Comparison of ENCODE assay signal across 1 cellular context in the genomic region with DNA sequence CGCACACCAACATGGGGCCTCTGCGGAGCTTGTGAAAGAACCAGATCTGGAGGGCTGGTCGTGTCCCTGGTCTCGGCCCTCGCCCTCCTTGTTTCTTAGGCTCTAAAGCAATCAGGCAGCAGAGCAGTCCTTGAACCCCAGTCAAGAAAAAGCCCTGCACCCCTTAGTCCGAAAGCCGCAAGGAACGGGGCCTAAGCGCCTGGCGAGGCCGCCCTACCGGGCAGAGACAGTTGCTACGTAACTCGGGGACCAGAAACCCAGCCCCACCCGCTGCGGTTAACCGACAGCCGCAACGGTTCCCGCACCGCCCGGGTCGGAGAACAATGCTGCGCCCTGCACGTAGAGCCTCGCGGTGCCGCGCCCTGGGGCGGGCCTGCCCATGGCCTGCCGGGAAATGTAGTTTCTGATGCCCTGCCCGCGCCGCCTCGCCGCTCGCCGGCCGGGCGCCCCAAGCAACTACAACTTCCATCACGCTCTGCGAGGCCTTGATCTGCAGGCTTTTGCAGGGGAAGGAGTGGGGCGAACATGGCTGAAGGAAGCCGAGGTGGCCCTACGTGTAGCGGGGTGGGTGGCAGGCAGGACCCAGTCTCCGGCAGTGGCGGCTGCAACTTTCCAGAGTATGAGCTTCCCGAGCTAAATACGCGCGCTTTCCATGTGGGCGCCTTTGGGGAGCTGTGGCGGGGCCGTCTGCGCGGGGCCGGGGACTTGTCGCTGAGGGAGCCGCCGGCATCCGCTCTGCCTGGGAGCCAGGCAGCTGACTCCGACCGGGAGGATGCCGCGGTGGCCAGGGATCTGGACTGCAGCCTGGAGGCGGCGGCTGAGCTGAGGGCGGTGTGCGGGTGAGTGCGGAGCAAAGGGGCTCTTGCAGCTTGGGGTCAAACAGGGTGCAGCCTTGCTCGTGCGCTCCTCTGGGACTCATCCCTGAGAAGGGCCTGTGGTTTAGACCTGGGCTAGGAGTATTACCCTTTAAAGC.
TF ChIP-seq lines count a peak whose summit lies in the region.

Gene SNAPC3 (plus strand): TSS at position 522 of the 973 bp plus-strand sequence. CDS start 4 bp downstream, at position 526.

TF ChIP-seq in HepG2, 621 proteins besides CTCF, POLR2A, EP300 and RAD21 (continued from another document and continues in another):
- TF ChIP-seq THAP8 (CRISPR knock-in tag; IDR thresholded peaks at IDR 0.05; ENCODE audit: borderline replicate concordance) (no peak), ATF1 (CRISPR knock-in tag; IDR thresholded peaks at IDR 0.05) (peak; percentile 76), DNMT1 (CRISPR knock-in tag; IDR thresholded peaks at IDR 0.05) (no peak), ZNF275 (CRISPR knock-in tag; IDR thresholded peaks at IDR 0.05; ENCODE audit: borderline replicate concordance) (0 out of 2 replicates have a peak, but pooled peaks have one; percentile 36), CHD4 (IDR thresholded peaks at IDR 0.05; ENCODE audit: borderline replicate concordance, low read length) (no peak), ZBTB49 (CRISPR knock-in tag; IDR thresholded peaks at IDR 0.05; ENCODE audit: borderline replicate concordance) (no peak), ZFP90 (CRISPR knock-in tag; IDR thresholded peaks at IDR 0.05; ENCODE audit: borderline replicate concordance) (peak; percentile 87; the same call in 1 of the 2 replicates), SMAD1 (CRISPR knock-in tag; IDR thresholded peaks at IDR 0.05; ENCODE audit: borderline replicate concordance, low read depth) (no peak; the same call in 1 of the 2 replicates), RAD51 (IDR thresholded peaks at IDR 0.05; ENCODE audit: borderline replicate concordance) (no peak), EZH2 (conservative IDR thresholded peaks at IDR 0.05; ENCODE audit: low read depth, low read length) (no peak), YY1 (IDR thresholded peaks at IDR 0.05; ENCODE audit: insufficient read depth, insufficient replicate concordance, low read depth, low read length) (peak; percentile 91), ZNF138 (CRISPR knock-in tag; IDR thresholded peaks at IDR 0.05; ENCODE audit: low read depth) (peak; percentile 73; the same call in 1 of the 2 replicates), ZBTB8A (CRISPR knock-in tag; IDR thresholded peaks at IDR 0.05; ENCODE audit: borderline replicate concordance, low read depth) (peak; percentile 86; the same call in 1 of the 2 replicates), KLF11 (CRISPR knock-in tag; IDR thresholded peaks at IDR 0.05) (no peak; the same call in 1 of the 2 replicates), MLLT10 (CRISPR knock-in tag; IDR thresholded peaks at IDR 0.05) (no peak), PAWR (CRISPR knock-in tag; IDR thresholded peaks at IDR 0.05; ENCODE audit: borderline replicate concordance) (0 out of 2 replicates have a peak, but pooled peaks have one; percentile 55), TAF1 (CRISPR knock-in tag; IDR thresholded peaks at IDR 0.05) (peak; percentile 94), ZNF678 (CRISPR knock-in tag; IDR thresholded peaks at IDR 0.05) (peak; percentile 55; the same call in 1 of the 2 replicates), RFX5 (IDR thresholded peaks at IDR 0.05; ENCODE audit: low read depth, low read length) (peak; percentile 51; the same call in 1 of the 2 replicates), ZNF672 (CRISPR knock-in tag; IDR thresholded peaks at IDR 0.05) (no peak), ZBTB43 (CRISPR knock-in tag; conservative IDR thresholded peaks at IDR 0.05) (0 out of 2 replicates have a peak, but pooled peaks have one; percentile 15), SP2 (CRISPR knock-in tag; IDR thresholded peaks at IDR 0.05) (no peak), NR3C1 (CRISPR knock-in tag; IDR thresholded peaks at IDR 0.05) (no peak), GZF1 (CRISPR knock-in tag; IDR thresholded peaks at IDR 0.05) (0 out of 2 replicates have a peak, but pooled peaks have one; percentile 61), ZNF772 (CRISPR knock-in tag; IDR thresholded peaks at IDR 0.05) (peak; percentile 89), AKNA (CRISPR knock-in tag; IDR thresholded peaks at IDR 0.05; ENCODE audit: borderline replicate concordance) (no peak)
- TF ChIP-seq, protein P1, sequence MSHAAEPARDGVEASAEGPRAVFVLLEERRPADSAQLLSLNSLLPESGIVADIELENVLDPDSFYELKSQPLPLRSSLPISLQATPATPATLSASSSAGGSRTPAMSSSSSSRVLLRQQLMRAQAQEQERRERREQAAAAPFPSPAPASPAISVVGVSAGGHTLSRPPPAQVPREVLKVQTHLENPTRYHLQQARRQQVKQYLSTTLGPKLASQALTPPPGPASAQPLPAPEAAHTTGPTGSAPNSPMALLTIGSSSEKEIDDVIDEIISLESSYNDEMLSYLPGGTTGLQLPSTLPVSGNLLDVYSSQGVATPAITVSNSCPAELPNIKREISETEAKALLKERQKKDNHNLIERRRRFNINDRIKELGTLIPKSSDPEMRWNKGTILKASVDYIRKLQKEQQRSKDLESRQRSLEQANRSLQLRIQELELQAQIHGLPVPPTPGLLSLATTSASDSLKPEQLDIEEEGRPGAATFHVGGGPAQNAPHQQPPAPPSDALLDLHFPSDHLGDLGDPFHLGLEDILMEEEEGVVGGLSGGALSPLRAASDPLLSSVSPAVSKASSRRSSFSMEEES (CRISPR knock-in tag; IDR thresholded peaks at IDR 0.05) = peak; percentile 42; the same call in 1 of the 2 replicates
- TF ChIP-seq, protein P2, sequence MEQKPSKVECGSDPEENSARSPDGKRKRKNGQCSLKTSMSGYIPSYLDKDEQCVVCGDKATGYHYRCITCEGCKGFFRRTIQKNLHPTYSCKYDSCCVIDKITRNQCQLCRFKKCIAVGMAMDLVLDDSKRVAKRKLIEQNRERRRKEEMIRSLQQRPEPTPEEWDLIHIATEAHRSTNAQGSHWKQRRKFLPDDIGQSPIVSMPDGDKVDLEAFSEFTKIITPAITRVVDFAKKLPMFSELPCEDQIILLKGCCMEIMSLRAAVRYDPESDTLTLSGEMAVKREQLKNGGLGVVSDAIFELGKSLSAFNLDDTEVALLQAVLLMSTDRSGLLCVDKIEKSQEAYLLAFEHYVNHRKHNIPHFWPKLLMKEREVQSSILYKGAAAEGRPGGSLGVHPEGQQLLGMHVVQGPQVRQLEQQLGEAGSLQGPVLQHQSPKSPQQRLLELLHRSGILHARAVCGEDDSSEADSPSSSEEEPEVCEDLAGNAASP (CRISPR knock-in tag; IDR thresholded peaks at IDR 0.05; ENCODE audit: borderline replicate concordance) = peak; percentile 67; the same call in 1 of the 2 replicates
- TF ChIP-seq, protein P3, sequence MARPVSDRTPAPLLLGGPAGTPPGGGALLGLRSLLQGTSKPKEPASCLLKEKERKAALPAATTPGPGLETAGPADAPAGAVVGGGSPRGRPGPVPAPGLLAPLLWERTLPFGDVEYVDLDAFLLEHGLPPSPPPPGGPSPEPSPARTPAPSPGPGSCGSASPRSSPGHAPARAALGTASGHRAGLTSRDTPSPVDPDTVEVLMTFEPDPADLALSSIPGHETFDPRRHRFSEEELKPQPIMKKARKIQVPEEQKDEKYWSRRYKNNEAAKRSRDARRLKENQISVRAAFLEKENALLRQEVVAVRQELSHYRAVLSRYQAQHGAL (CRISPR knock-in tag; IDR thresholded peaks at IDR 0.05; ENCODE audit: not compliant biosample characterization) = no peak
- TF ChIP-seq, protein P4, sequence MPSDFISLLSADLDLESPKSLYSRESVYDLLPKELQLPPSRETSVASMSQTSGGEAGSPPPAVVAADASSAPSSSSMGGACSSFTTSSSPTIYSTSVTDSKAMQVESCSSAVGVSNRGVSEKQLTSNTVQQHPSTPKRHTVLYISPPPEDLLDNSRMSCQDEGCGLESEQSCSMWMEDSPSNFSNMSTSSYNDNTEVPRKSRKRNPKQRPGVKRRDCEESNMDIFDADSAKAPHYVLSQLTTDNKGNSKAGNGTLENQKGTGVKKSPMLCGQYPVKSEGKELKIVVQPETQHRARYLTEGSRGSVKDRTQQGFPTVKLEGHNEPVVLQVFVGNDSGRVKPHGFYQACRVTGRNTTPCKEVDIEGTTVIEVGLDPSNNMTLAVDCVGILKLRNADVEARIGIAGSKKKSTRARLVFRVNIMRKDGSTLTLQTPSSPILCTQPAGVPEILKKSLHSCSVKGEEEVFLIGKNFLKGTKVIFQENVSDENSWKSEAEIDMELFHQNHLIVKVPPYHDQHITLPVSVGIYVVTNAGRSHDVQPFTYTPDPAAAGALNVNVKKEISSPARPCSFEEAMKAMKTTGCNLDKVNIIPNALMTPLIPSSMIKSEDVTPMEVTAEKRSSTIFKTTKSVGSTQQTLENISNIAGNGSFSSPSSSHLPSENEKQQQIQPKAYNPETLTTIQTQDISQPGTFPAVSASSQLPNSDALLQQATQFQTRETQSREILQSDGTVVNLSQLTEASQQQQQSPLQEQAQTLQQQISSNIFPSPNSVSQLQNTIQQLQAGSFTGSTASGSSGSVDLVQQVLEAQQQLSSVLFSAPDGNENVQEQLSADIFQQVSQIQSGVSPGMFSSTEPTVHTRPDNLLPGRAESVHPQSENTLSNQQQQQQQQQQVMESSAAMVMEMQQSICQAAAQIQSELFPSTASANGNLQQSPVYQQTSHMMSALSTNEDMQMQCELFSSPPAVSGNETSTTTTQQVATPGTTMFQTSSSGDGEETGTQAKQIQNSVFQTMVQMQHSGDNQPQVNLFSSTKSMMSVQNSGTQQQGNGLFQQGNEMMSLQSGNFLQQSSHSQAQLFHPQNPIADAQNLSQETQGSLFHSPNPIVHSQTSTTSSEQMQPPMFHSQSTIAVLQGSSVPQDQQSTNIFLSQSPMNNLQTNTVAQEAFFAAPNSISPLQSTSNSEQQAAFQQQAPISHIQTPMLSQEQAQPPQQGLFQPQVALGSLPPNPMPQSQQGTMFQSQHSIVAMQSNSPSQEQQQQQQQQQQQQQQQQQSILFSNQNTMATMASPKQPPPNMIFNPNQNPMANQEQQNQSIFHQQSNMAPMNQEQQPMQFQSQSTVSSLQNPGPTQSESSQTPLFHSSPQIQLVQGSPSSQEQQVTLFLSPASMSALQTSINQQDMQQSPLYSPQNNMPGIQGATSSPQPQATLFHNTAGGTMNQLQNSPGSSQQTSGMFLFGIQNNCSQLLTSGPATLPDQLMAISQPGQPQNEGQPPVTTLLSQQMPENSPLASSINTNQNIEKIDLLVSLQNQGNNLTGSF (CRISPR knock-in tag; IDR thresholded peaks at IDR 0.05) = peak; percentile 72; the same call in 1 of the 2 replicates
